ENCODE assay signal across 11 cellular contexts in the genomic region with DNA sequence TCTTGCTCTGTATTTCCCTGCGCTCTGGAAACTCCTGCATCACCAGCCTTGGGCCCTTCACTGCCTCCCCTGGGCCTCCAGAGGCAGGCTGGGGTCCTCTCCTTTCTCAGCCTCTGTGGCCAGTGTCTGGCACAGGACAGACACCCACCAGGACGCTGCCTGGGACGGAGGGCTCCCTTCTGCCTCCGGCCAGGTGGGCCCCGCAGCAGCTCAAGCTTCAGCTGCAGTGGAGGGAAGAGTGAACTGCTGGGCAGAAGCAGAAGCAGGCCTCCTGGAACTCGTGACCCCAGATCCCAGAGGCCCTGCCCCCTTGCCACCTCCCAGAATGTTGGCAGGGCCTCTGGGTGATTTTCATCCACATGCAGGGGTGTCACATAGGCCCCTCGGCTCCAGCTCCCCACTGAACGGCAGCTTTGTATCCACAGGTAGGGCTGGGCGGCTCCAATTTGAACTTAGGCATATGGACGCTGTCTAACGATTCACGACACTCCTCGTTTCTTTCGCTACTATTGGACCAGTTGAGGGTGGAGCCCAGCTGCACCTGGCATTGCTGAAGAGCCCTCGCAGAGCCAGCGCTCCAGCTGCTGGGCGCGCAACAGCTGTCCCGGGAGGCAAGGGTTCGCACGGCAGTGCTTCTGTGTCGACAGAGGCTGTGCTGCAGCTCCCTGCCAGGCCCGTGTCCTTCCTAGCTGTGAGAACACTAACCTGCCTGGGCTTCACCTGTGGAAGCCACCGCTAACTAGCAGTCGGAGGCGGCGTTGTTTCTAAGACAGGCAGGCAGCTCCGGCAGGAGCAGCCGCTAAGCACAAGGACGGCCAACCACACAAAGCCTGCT. TPM values are rescaled to one million over a fixed set of nuclear protein-coding genes. Genes with fewer than 3 reads are reported as not detected.
DNase-seq lines count a peak whose midpoint lies in the region; ATAC-seq and TF ChIP-seq lines count a peak whose summit lies in the region.
"Had no signal": no experiment of that assay in that cellular context is flagged by ENCODE, and none has a peak within 500 bp of the region (broad histone marks: within the 10 kb centered on the region; RNA-seq: fewer than 3 reads in every experiment).

No MANE protein-coding gene starts in this region.

- peaks cover 0 to 8% (median 0%) of the 10 kb centered on the region in 7 donors for H3K9me3 Mint-ChIP-seq in CD4-positive, CD25-positive, alpha-beta regulatory T cell
- peaks cover 14% of the 10 kb centered on the region for H3K9me3 Mint-ChIP-seq in glutamatergic neuron (ENCODE audit: unreplicated experiment)
- no peaks in the 10 kb centered on the region for H3K9me3 Mint-ChIP-seq in activated T-helper 2 cell treated with anti-CD3 and anti-CD28 coated beads, Interferon-gamma antibody, Interleukin-2, Interleukin-4, amounts not matched to agents 10 μg/mL and 5 μg/mL and 100 μg/mL, durations not matched to agents 14 hours and 24 hours and 36 hours

- H3K4me1 ChIP-seq in CD4-positive, CD25-positive, alpha-beta regulatory T cell (ENCODE audit: control insufficient read depth, insufficient read depth, low read length, poor library complexity, severe bottlenecking) = peaks cover 23% of the 10 kb centered on the region

- H3K4me1 Mint-ChIP-seq in CD4-positive, CD25-positive, alpha-beta regulatory T cell = peaks cover 0 to 43% (median 22%) of the 10 kb centered on the region in 4 donors
- H3K4me1 Mint-ChIP-seq in glutamatergic neuron (ENCODE audit: low read depth, unreplicated experiment) = peaks cover 36% of the 10 kb centered on the region
- H3K4me1 Mint-ChIP-seq in activated T-helper 2 cell treated with anti-CD3 and anti-CD28 coated beads, Interferon-gamma antibody, Interleukin-2, Interleukin-4, amounts not matched to agents 10 μg/mL and 5 μg/mL and 100 μg/mL, durations not matched to agents 14 hours and 24 hours and 36 hours (ENCODE audit: low read depth) = peaks cover 19% of the 10 kb centered on the region

- no peak overlapping the region for H3K4me3 ChIP-seq in CD4-positive, CD25-positive, alpha-beta regulatory T cell (ENCODE audit: low read depth, low read length)
- H3K4me3 ChIP-seq in GM08714 (ENCODE audit: low read length) = peak overlapping the region; percentile 86; the same call in 1 of the 2 replicates
- H3K4me3 ChIP-seq: left lung had no signal

- H3K9me3 ChIP-seq in CD4-positive, CD25-positive, alpha-beta regulatory T cell (ENCODE audit: control insufficient read depth in 2 of 2, low read length in 2 of 2) = peaks cover 0 to 13% of the 10 kb centered on the region in 2 experiments

- intact Hi-C loops in activated T-helper 2 cell treated with anti-CD3 and anti-CD28 coated beads, Interferon-gamma antibody, Interleukin-2, Interleukin-4, amounts not matched to agents 10 μg/mL and 5 μg/mL and 100 μg/mL, durations not matched to agents 14 hours and 24 hours and 36 hours (cut with micrococcal nuclease) = no loop called here

- H3K27me3 Mint-ChIP-seq in CD4-positive, CD25-positive, alpha-beta regulatory T cell = no peaks in the 10 kb centered on the region
- peaks cover 13% of the 10 kb centered on the region for H3K27me3 Mint-ChIP-seq in glutamatergic neuron (ENCODE audit: unreplicated experiment)
- no peaks in the 10 kb centered on the region for H3K27me3 Mint-ChIP-seq in activated T-helper 2 cell treated with anti-CD3 and anti-CD28 coated beads, Interferon-gamma antibody, Interleukin-2, Interleukin-4, amounts not matched to agents 10 μg/mL and 5 μg/mL and 100 μg/mL, durations not matched to agents 14 hours and 24 hours and 36 hours (ENCODE audit: low read depth)

- ATAC-seq in CD4-positive, CD25-positive, alpha-beta regulatory T cell (ENCODE audit: low read depth in 2 of 2) = no peak
- ATAC-seq: left lung had no signal

- H3K4me3 Mint-ChIP-seq in CD4-positive, CD25-positive, alpha-beta regulatory T cell = peak overlapping the region; percentile 54 to 90 (median 82)
- peak overlapping the region; percentile 35 for H3K4me3 Mint-ChIP-seq in glutamatergic neuron (ENCODE audit: unreplicated experiment)
- no peak overlapping the region for H3K4me3 Mint-ChIP-seq in activated T-helper 2 cell treated with anti-CD3 and anti-CD28 coated beads, Interferon-gamma antibody, Interleukin-2, Interleukin-4, amounts not matched to agents 10 μg/mL and 5 μg/mL and 100 μg/mL, durations not matched to agents 14 hours and 24 hours and 36 hours (ENCODE audit: low read depth)

- peaks cover 21% of the 10 kb centered on the region for H3K36me3 Mint-ChIP-seq in CD4-positive, CD25-positive, alpha-beta regulatory T cell
- H3K36me3 Mint-ChIP-seq in glutamatergic neuron (ENCODE audit: unreplicated experiment) = peaks cover 5% of the 10 kb centered on the region
- H3K36me3 Mint-ChIP-seq in activated T-helper 2 cell treated with anti-CD3 and anti-CD28 coated beads, Interferon-gamma antibody, Interleukin-2, Interleukin-4, amounts not matched to agents 10 μg/mL and 5 μg/mL and 100 μg/mL, durations not matched to agents 14 hours and 24 hours and 36 hours (ENCODE audit: low read depth) = peaks cover 20% of the 10 kb centered on the region

- DNase-seq in CD4-positive, CD25-positive, alpha-beta regulatory T cell = no peak
- DNase-seq in NCI-H526 treated with DMSO at 0.1 percent for 48 hours (lab: John Stamatoyannopoulos, UW) (peak; percentile 13), glutamatergic neuron (no peak), amniotic stem cell (lab: John Stamatoyannopoulos, UW) (no peak), kidney tubule cell (ENCODE audit: low spot score) (no peak), islet precursor cell (no peak)
- DNase-seq in activated T-helper 2 cell treated with anti-CD3 and anti-CD28 coated beads, Interferon-gamma antibody, Interleukin-2, Interleukin-4, amounts not matched to agents 10 μg/mL and 5 μg/mL and 100 μg/mL, durations not matched to agents 14 hours and 24 hours and 36 hours (ENCODE audit: low spot score) = no peak
- DNase-seq: EL; left lung; stimulated activated naive CD4-positive, alpha-beta T cell treated with Interleukin-2 at 50 U/mL for 16 hours had no signal

- H3K27ac Mint-ChIP-seq in CD4-positive, CD25-positive, alpha-beta regulatory T cell = peak overlapping the region in 1 of 3 donors; percentile 80
- peak overlapping the region; percentile 92 for H3K27ac Mint-ChIP-seq in glutamatergic neuron (ENCODE audit: unreplicated experiment)
- H3K27ac Mint-ChIP-seq in activated T-helper 2 cell treated with anti-CD3 and anti-CD28 coated beads, Interferon-gamma antibody, Interleukin-2, Interleukin-4, amounts not matched to agents 10 μg/mL and 5 μg/mL and 100 μg/mL, durations not matched to agents 14 hours and 24 hours and 36 hours = no peak overlapping the region

- TF ChIP-seq CTCF in glutamatergic neuron (IDR thresholded peaks at IDR 0.05; ENCODE audit: partially characterized antibody, unreplicated experiment) = no peak

- H3K36me3 ChIP-seq in CD4-positive, CD25-positive, alpha-beta regulatory T cell (ENCODE audit: control insufficient read depth, insufficient read depth, low read length) = peaks cover 5% of the 10 kb centered on the region

- no peak overlapping the region for H3K27ac ChIP-seq in CD4-positive, CD25-positive, alpha-beta regulatory T cell (ENCODE audit: insufficient read depth, low read length, poor library complexity, severe bottlenecking)
- H3K27ac ChIP-seq: left lung had no signal

- no peaks in the 10 kb centered on the region for H3K27me3 ChIP-seq in CD4-positive, CD25-positive, alpha-beta regulatory T cell (ENCODE audit: control insufficient read depth, insufficient read depth, low read length)

RNA-seq across cellular contexts. Expression of a gene that starts 18.4 kb away (rescaled TPM):
- total RNA-seq in CD4-positive, CD25-positive, alpha-beta regulatory T cell = 21.5 TPM
- polyA plus RNA-seq in CD4-positive, CD25-positive, alpha-beta regulatory T cell = 10 to 100 TPM; 14.1 to 26.4 (median 19.4) TPM
- 3.1 TPM for total RNA-seq in glutamatergic neuron (ENCODE audit: unreplicated experiment)
- 5.6 and 6.7 TPM in 2 replicates for total RNA-seq in activated T-helper 2 cell treated with anti-CD3 and anti-CD28 coated beads, Interferon-gamma antibody, Interleukin-2, Interleukin-4, amounts not matched to agents 10 μg/mL and 5 μg/mL and 100 μg/mL, durations not matched to agents 14 hours and 24 hours and 36 hours

RNA-seq across cellular contexts. Expression of a gene that starts 43.0 kb away (rescaled TPM):
- total RNA-seq in CD4-positive, CD25-positive, alpha-beta regulatory T cell = not detected
- not detected for polyA plus RNA-seq in CD4-positive, CD25-positive, alpha-beta regulatory T cell
- 1.3 TPM for total RNA-seq in glutamatergic neuron (ENCODE audit: unreplicated experiment)
- not detected in 2 replicates for total RNA-seq in activated T-helper 2 cell treated with anti-CD3 and anti-CD28 coated beads, Interferon-gamma antibody, Interleukin-2, Interleukin-4, amounts not matched to agents 10 μg/mL and 5 μg/mL and 100 μg/mL, durations not matched to agents 14 hours and 24 hours and 36 hours
- total RNA-seq: left lung had no signal

RNA-seq across cellular contexts. Expression of a gene that starts 50.6 kb away (rescaled TPM):
- 36.8 TPM for total RNA-seq in CD4-positive, CD25-positive, alpha-beta regulatory T cell
- polyA plus RNA-seq in CD4-positive, CD25-positive, alpha-beta regulatory T cell = 10 to 100 TPM; 18.3 to 30.4 (median 24.8) TPM
- 18.4 TPM for total RNA-seq in glutamatergic neuron (ENCODE audit: unreplicated experiment)
- 15.0 and 17.2 TPM in 2 replicates for total RNA-seq in activated T-helper 2 cell treated with anti-CD3 and anti-CD28 coated beads, Interferon-gamma antibody, Interleukin-2, Interleukin-4, amounts not matched to agents 10 μg/mL and 5 μg/mL and 100 μg/mL, durations not matched to agents 14 hours and 24 hours and 36 hours
